ENCODE assay signal across 8 cellular contexts in genomic region chr11:122696662-122697061, GRCh38. TPM values are rescaled to one million over a fixed set of nuclear protein-coding genes. Genes with fewer than 3 reads are reported as not detected.
A peak's percentile ranks its signal among the peaks of the same experiment; 100 is the strongest.
DNase-seq lines count a peak whose midpoint lies in the region; ATAC-seq and TF ChIP-seq lines count a peak whose summit lies in the region.

No MANE protein-coding gene starts in this region.

- intact Hi-C loops in activated CD4-positive, alpha-beta memory T cell treated with anti-CD3 and anti-CD28 coated beads for 36 hours (cut with micrococcal nuclease): loop anchor here (1.0 to 5.0 kb wide), 6 partner anchors 9 to 366 kb away; partner anchors contain the start of genes HSPA8 and UBASH3B

- H3K36me3 ChIP-seq in CD8-positive, alpha-beta memory T cell (ENCODE audit: insufficient read depth, low read length): no peaks in the 10 kb centered on the region

- CTCF ChIA-PET in CD8-positive, alpha-beta memory T cell (lab: Charles Lee): interaction anchor here (1.0 to 4.7 kb wide), 16 partner anchors 8 to 85 kb away, joined by 3 to 37 read pairs (median 6); partner anchors contain the start of gene UBASH3B
- CTCF ChIA-PET in activated CD4-positive, alpha-beta memory T cell treated with anti-CD3 and anti-CD28 coated beads for 36 hours (lab: Charles Lee): interaction anchor here (0.9 to 4.3 kb wide), 19 partner anchors 10 to 355 kb away, joined by 3 to 25 read pairs (median 4); partner anchors contain the start of gene UBASH3B

- H3K4me1 ChIP-seq in CD8-positive, alpha-beta memory T cell (ENCODE audit: insufficient read depth, low read length): peaks cover 76% of the 10 kb centered on the region

- H3K27me3 ChIP-seq in CD8-positive, alpha-beta memory T cell (ENCODE audit: insufficient read depth, low read length, poor library complexity, severe bottlenecking): no peaks in the 10 kb centered on the region

- ATAC-seq in HG03342 (IDR thresholded peaks at IDR 0.05; ENCODE audit: unreplicated experiment): peak; percentile 42
- ATAC-seq in naive thymus-derived CD8-positive, alpha-beta T cell: peak; percentile 73 to 78

- H3K27ac ChIP-seq in CD8-positive, alpha-beta memory T cell (ENCODE audit: low read depth, low read length): no peak overlapping the region

- peak; percentile 28 to 81 (median 65) for DNase-seq in CD8-positive, alpha-beta memory T cell
- DNase-seq in activated CD4-positive, alpha-beta memory T cell treated with anti-CD3 and anti-CD28 coated beads for 36 hours: peak; percentile 86
- peak; percentile 53 to 83 (median 68) for DNase-seq in naive thymus-derived CD8-positive, alpha-beta T cell
- DNase-seq in NCI-H510A treated with DMSO at 0.1 percent for 48 hours (lab: John Stamatoyannopoulos, UW): no peak
- no peak for DNase-seq in MV-4-11 (lab: John Stamatoyannopoulos, UW)
- no peak for DNase-seq in glomerular visceral epithelial cell (ENCODE audit: extremely low spot score)
- no peak for DNase-seq in osteocyte (ENCODE audit: extremely low spot score, unreplicated experiment)

- H3K36me3 Mint-ChIP-seq in CD8-positive, alpha-beta memory T cell: peaks cover 0 to 6% (median 3%) of the 10 kb centered on the region in 3 donors
- H3K36me3 Mint-ChIP-seq in activated CD4-positive, alpha-beta memory T cell treated with anti-CD3 and anti-CD28 coated beads for 36 hours: no peaks in the 10 kb centered on the region
- peaks cover 0 to 4% (median 3%) of the 10 kb centered on the region in 3 donors for H3K36me3 Mint-ChIP-seq in naive thymus-derived CD8-positive, alpha-beta T cell
- H3K36me3 Mint-ChIP-seq in osteocyte (ENCODE audit: unreplicated experiment): peaks cover 5% of the 10 kb centered on the region

- H3K27me3 Mint-ChIP-seq in CD8-positive, alpha-beta memory T cell: no peaks in the 10 kb centered on the region
- no peaks in the 10 kb centered on the region for H3K27me3 Mint-ChIP-seq in activated CD4-positive, alpha-beta memory T cell treated with anti-CD3 and anti-CD28 coated beads for 36 hours
- no peaks in the 10 kb centered on the region for H3K27me3 Mint-ChIP-seq in naive thymus-derived CD8-positive, alpha-beta T cell
- H3K27me3 Mint-ChIP-seq in osteocyte (ENCODE audit: unreplicated experiment): no peaks in the 10 kb centered on the region

- peak overlapping the region; percentile 67 to 87 (median 76) for H3K4me3 Mint-ChIP-seq in CD8-positive, alpha-beta memory T cell
- peak overlapping the region; percentile 50 for H3K4me3 Mint-ChIP-seq in activated CD4-positive, alpha-beta memory T cell treated with anti-CD3 and anti-CD28 coated beads for 36 hours
- H3K4me3 Mint-ChIP-seq in naive thymus-derived CD8-positive, alpha-beta T cell: peak overlapping the region; percentile 54 to 88 (median 80)
- no peak overlapping the region for H3K4me3 Mint-ChIP-seq in osteocyte (ENCODE audit: unreplicated experiment)

- no peak for TF ChIP-seq CTCF in osteocyte (IDR thresholded peaks at IDR 0.05)

- H3K4me1 Mint-ChIP-seq in CD8-positive, alpha-beta memory T cell: peaks cover 81 to 90% (median 89%) of the 10 kb centered on the region in 3 donors
- peaks cover 87% of the 10 kb centered on the region for H3K4me1 Mint-ChIP-seq in activated CD4-positive, alpha-beta memory T cell treated with anti-CD3 and anti-CD28 coated beads for 36 hours (ENCODE audit: low read depth)
- peaks cover 40 to 98% (median 96%) of the 10 kb centered on the region in 4 donors for H3K4me1 Mint-ChIP-seq in naive thymus-derived CD8-positive, alpha-beta T cell
- H3K4me1 Mint-ChIP-seq in osteocyte (ENCODE audit: unreplicated experiment): peaks cover 32% of the 10 kb centered on the region

- H3K9me3 ChIP-seq in CD8-positive, alpha-beta memory T cell (ENCODE audit: low read length): no peaks in the 10 kb centered on the region

- peak overlapping the region; percentile 45 for H3K4me3 ChIP-seq in CD8-positive, alpha-beta memory T cell (ENCODE audit: low read length)

- POLR2A ChIA-PET in CD8-positive, alpha-beta memory T cell (lab: Charles Lee): interaction anchor here (1.0 to 2.1 kb wide), 7 partner anchors 17 to 48 kb away, joined by 3 to 20 read pairs (median 6); partner anchors contain the start of gene UBASH3B
- POLR2A ChIA-PET in activated CD4-positive, alpha-beta memory T cell treated with anti-CD3 and anti-CD28 coated beads for 36 hours (lab: Charles Lee): interaction anchor here (0.6 to 3.3 kb wide), 11 partner anchors 10 to 365 kb away, joined by 3 to 21 read pairs (median 5); partner anchors contain the start of gene HSPA8
- POLR2A ChIA-PET in naive thymus-derived CD8-positive, alpha-beta T cell (lab: Charles Lee): interaction anchor here (0.6 to 8.4 kb wide), 24 partner anchors 8 to 367 kb away, joined by 3 to 144 read pairs (median 6); partner anchors contain the start of genes CRTAM, HSPA8 and UBASH3B

- H3K27ac Mint-ChIP-seq in CD8-positive, alpha-beta memory T cell: peak overlapping the region; percentile 84 to 99 (median 93)
- H3K27ac Mint-ChIP-seq in activated CD4-positive, alpha-beta memory T cell treated with anti-CD3 and anti-CD28 coated beads for 36 hours: peak overlapping the region; percentile 73
- H3K27ac Mint-ChIP-seq in naive thymus-derived CD8-positive, alpha-beta T cell: peak overlapping the region; percentile 87 to 98 (median 95)
- H3K27ac Mint-ChIP-seq in osteocyte (ENCODE audit: unreplicated experiment): no peak overlapping the region

- no peaks in the 10 kb centered on the region for H3K9me3 Mint-ChIP-seq in CD8-positive, alpha-beta memory T cell
- H3K9me3 Mint-ChIP-seq in activated CD4-positive, alpha-beta memory T cell treated with anti-CD3 and anti-CD28 coated beads for 36 hours: no peaks in the 10 kb centered on the region
- H3K9me3 Mint-ChIP-seq in naive thymus-derived CD8-positive, alpha-beta T cell: peaks cover 0 to 2% (median 0%) of the 10 kb centered on the region in 9 donors
- no peaks in the 10 kb centered on the region for H3K9me3 Mint-ChIP-seq in osteocyte (ENCODE audit: unreplicated experiment)

RNA-seq across cellular contexts. Expression of gene UBASH3B, which starts 41.1 kb away (rescaled TPM):
- total RNA-seq in CD8-positive, alpha-beta memory T cell: 10 to 100 TPM; 34.6 to 36.4 TPM
- 12.0 TPM for polyA plus RNA-seq in CD8-positive, alpha-beta memory T cell
- total RNA-seq in activated CD4-positive, alpha-beta memory T cell treated with anti-CD3 and anti-CD28 coated beads for 36 hours: 10 to 100 TPM; 18.8 to 20.8 TPM
- 10 to 100 TPM; 33.7 to 35.2 TPM for total RNA-seq in naive thymus-derived CD8-positive, alpha-beta T cell
- polyA plus RNA-seq in naive thymus-derived CD8-positive, alpha-beta T cell: 10 to 100 TPM in 1 of 3 donors, 1 to 10 TPM in 2; 6.8 to 12.8 (median 7.1) TPM
- total RNA-seq in osteocyte: 40.9 and 43.5 TPM in 2 replicates

Comparison
In these comparisons a context has a peak if more than half of its experiments do, and no peak if none do; other contexts are left out.
1. DNase-seq: peak in CD8-positive, alpha-beta memory T cell (5 of 5), activated CD4-positive, alpha-beta memory T cell treated with anti-CD3 and anti-CD28 coated beads for 36 hours (single experiment) and naive thymus-derived CD8-positive, alpha-beta T cell (10 of 10); none in NCI-H510A treated with DMSO at 0.1 percent for 48 hours (single experiment), MV-4-11 (single experiment), glomerular visceral epithelial cell (single experiment) and osteocyte (single experiment).